17 cellular contexts compared by ENCODE assay signal in genomic region chr13:36261976-36262375, GRCh38. TPM values are rescaled to one million over a fixed set of nuclear protein-coding genes. Genes with fewer than 3 reads are reported as not detected.
"Had no signal": no experiment of that assay in that cellular context is flagged by ENCODE, and none has a peak within 500 bp of the region (broad histone marks: within the 10 kb centered on the region; RNA-seq: fewer than 3 reads in every experiment).

No MANE protein-coding gene starts in this region.

- ATAC-seq: activated CD8-positive, alpha-beta memory T cell treated with anti-CD3 and anti-CD28 coated beads, Interleukin-2, amount 10 ng/mL, durations not matched to agents 7 days and 5 days had no signal

- H3K36me3 ChIP-seq: sigmoid colon, thyroid gland, uterus had no signal

- H3K4me1 ChIP-seq: sigmoid colon, uterus had no signal

- H3K27me3 ChIP-seq: sigmoid colon, thyroid gland, uterus had no signal

- DNase-seq: activated CD4-positive, alpha-beta memory T cell treated with anti-CD3 and anti-CD28 coated beads for 36 hours; activated CD8-positive, alpha-beta memory T cell treated with anti-CD3 and anti-CD28 coated beads, Interleukin-2, amount 10 ng/mL, durations not matched to agents 7 days and 5 days; activated naive CD4-positive, alpha-beta T cell treated with anti-CD3 and anti-CD28 coated beads, Interleukin-2, amount 10 ng/mL, durations not matched to agents 7 days and 5 days; activated T-cell treated with anti-CD3 and anti-CD28 coated beads, Interleukin-2, amount 50 U/mL, for 1 hour; effector CD8-positive, alpha-beta T cell; glutamatergic neuron; hypothalamus; nucleus accumbens; sigmoid colon; stimulated activated CD4-positive, alpha-beta T cell treated with anti-CD3 and anti-CD28 coated beads, Interleukin-12 subunit alpha, Interleukin-12 subunit beta, amount 100 ng/mL, for 4 hours; stimulated activated CD4-positive, alpha-beta T cell treated with anti-CD3 and anti-CD28 coated beads, Interleukin-2, amount 100 ng/mL, for 24 hours; thyroid gland; uterus had no signal

- H3K27ac ChIP-seq: sigmoid colon, thyroid gland, uterus, VCaP had no signal

- H3K4me3 ChIP-seq: sigmoid colon, thyroid gland, uterus had no signal

- H3K9me3 ChIP-seq: sigmoid colon, thyroid gland, uterus had no signal

RNA-seq across cellular contexts. Expression of gene SOHLH2, which starts 47.6 kb away (rescaled TPM):
- total RNA-seq: activated CD4-positive, alpha-beta memory T cell treated with anti-CD3 and anti-CD28 coated beads for 36 hours; activated CD8-positive, alpha-beta memory T cell treated with anti-CD3 and anti-CD28 coated beads, Interleukin-2, amount 10 ng/mL, durations not matched to agents 7 days and 5 days; kidney epithelial cell; lower leg skin; SK-MEL-5 had no signal
